Comparison of ENCODE assay signal across 21 cellular contexts in the genomic region with DNA sequence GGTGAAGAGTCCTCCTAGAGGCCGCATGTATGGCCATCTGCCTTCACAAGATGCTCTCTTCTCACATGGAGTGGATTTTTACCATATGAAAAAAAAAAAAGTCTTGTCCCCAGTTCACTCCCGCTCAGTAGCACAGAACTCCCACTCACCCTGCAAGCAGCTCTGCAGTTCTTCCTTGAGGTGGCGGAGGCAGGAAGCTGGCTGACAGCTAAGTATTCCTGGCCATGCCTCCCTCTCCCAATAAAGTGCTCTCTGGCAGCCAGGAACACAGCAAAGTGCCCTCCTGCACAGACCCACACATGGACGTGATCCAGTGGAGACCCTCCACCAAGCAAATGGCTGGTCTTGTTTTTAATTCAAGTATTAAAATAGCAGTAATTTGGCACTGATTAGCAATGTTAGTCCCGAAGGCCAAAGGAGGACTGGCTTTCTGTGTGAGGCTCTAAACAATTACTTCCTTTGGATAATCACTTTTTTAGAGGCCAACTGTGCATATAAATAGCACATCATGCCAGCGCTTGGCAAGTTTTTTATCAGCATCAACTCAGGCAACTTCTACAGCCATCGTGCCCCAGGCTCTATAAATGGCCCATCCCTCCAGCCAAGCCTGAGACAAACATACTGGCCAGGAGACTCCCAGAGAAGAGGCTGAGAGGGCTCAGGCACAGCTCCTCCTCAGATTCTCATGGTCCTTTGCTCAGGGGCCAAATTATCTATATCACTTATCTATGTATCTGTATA.
"Had no signal": no experiment of that assay in that cellular context is flagged by ENCODE, and none has a peak within 500 bp of the region (broad histone marks: within the 10 kb centered on the region; RNA-seq: fewer than 3 reads in every experiment).

No MANE protein-coding gene starts in this region.

- ATAC-seq: activated CD4-positive, CD25-positive, alpha-beta regulatory T cell treated with anti-CD3 and anti-CD28 coated beads, Interleukin-2, amount 50 U/mL, for 24 hours; body of pancreas; effector memory CD8-positive, alpha-beta T cell; naive thymus-derived CD4-positive, alpha-beta T cell; stimulated activated naive B cell treated with anti-CD40 and anti-IgM and Interleukin-4, amounts not matched to agents 10 μg/mL and 1 μg/mL and 100 μg/mL, for 72 hours; T-cell; upper lobe of right lung had no signal

- DNase-seq: activated CD4-positive, alpha-beta memory T cell treated with anti-CD3 and anti-CD28 coated beads for 36 hours; activated CD4-positive, alpha-beta T cell treated with anti-CD3 and anti-CD28 coated beads, Interleukin-2, amount 10 ng/mL, durations not matched to agents 24 days and 14 days; activated CD8-positive, alpha-beta memory T cell treated with anti-CD3 and anti-CD28 coated beads, Interleukin-2, amount 50 U/mL, for 4 hours; activated effector memory CD4-positive, alpha-beta T cell treated with anti-CD3 and anti-CD28 coated beads, Interleukin-2, amount 50 U/mL, for 16 hours; activated naive CD4-positive, alpha-beta T cell treated with anti-CD3 and anti-CD28 coated beads for 36 hours; activated naive CD8-positive, alpha-beta T cell treated with anti-CD3 and anti-CD28 coated beads for 36 hours; activated T-cell treated with anti-CD3 and anti-CD28 coated beads, Interleukin-2, amount 50 U/mL, for 1 hour; adrenal gland; aorta; body of pancreas; effector memory CD8-positive, alpha-beta T cell; erythroblast; naive thymus-derived CD4-positive, alpha-beta T cell; stimulated activated CD4-positive, alpha-beta T cell treated with anti-CD3 and anti-CD28 coated beads, Interleukin-1b, Interleukin-23, amount 100 ng/mL, for 48 hours; stimulated activated naive B cell treated with anti-CD40 and anti-IgM and Interleukin-4, amounts not matched to agents 10 μg/mL and 1 μg/mL and 100 μg/mL, for 72 hours; stomach; T-cell; thyroid gland; upper lobe of right lung; WERI-Rb-1 had no signal
